In genomic region chr2:198008230-198008629, GRCh38 we compare ENCODE assay signal across 16 cellular contexts.
"Had no signal": no experiment of that assay in that cellular context is flagged by ENCODE, and none has a peak within 500 bp of the region (broad histone marks: within the 10 kb centered on the region; RNA-seq: fewer than 3 reads in every experiment).

No MANE protein-coding gene starts in this region.

- ATAC-seq: gastroesophageal sphincter; left lung; mucosa of descending colon; naive thymus-derived CD8-positive, alpha-beta T cell; right cardiac atrium had no signal

- H3K27me3 Mint-ChIP-seq: naive thymus-derived CD8-positive, alpha-beta T cell; progenitor cell of endocrine pancreas had no signal

- H3K36me3 Mint-ChIP-seq: brain had no signal

- H3K27me3 ChIP-seq: gastroesophageal sphincter, left lung, tibial nerve had no signal

- H3K4me1 Mint-ChIP-seq: brain had no signal

- H3K36me3 ChIP-seq: gastroesophageal sphincter, left lung, tibial nerve had no signal

- H3K4me3 ChIP-seq: gastroesophageal sphincter, left lung, mucosa of descending colon, tibial nerve had no signal

- H3K4me1 ChIP-seq: left lung, tibial nerve had no signal

- H3K27ac Mint-ChIP-seq: brain; naive thymus-derived CD8-positive, alpha-beta T cell; progenitor cell of endocrine pancreas had no signal

- H3K4me3 Mint-ChIP-seq: brain; naive thymus-derived CD8-positive, alpha-beta T cell had no signal

- H3K27ac ChIP-seq: gastroesophageal sphincter, left lung, tibial nerve had no signal

- DNase-seq: activated CD4-positive, alpha-beta T cell treated with anti-CD3 and anti-CD28 coated beads for 48 hours; activated naive CD4-positive, alpha-beta T cell; amniotic stem cell; islet precursor cell; left lung; mucosa of descending colon; naive thymus-derived CD8-positive, alpha-beta T cell; nucleus accumbens; right cardiac atrium; small intestine; SW 1271; T-helper 9 cell had no signal
